ENCODE assay signal across 20 cellular contexts in genomic region chr4:177008836-177009501, GRCh38.
DNase-seq lines count a peak whose midpoint lies in the region; ATAC-seq and TF ChIP-seq lines count a peak whose summit lies in the region.
"Had no signal": no experiment of that assay in that cellular context is flagged by ENCODE, and none has a peak within 500 bp of the region (broad histone marks: within the 10 kb centered on the region; RNA-seq: fewer than 3 reads in every experiment).

No MANE protein-coding gene starts in this region.

- CTCF ChIA-PET in mammary epithelial cell (lab: Charles Lee; ENCODE audit: low non-redundant PET): no interaction called here

- 0% methylated on average over 4 of the region's 4 CpGs for WGBS in mammary epithelial cell (ENCODE audit: low coverage, missing lambda C conversion rate)

- peaks cover 2% of the 10 kb centered on the region for H3K36me3 ChIP-seq in mammary epithelial cell (ENCODE audit: insufficient read depth, low read length)
- H3K36me3 ChIP-seq in osteoblast (ENCODE audit: insufficient read depth, low read length): no peaks in the 10 kb centered on the region

- H3K4me3 ChIP-seq in mammary epithelial cell (replicated peaks in 1 of 3; ENCODE audit: insufficient read depth in 1 of 3, low read depth in 2 of 3, low read length in 3 of 3) (peak overlapping the region; percentile 45 to 98 (median 81)), osteoblast (ENCODE audit: insufficient read depth, low read length) (no peak overlapping the region)
- H3K4me3 ChIP-seq: A549 had no signal

- peaks cover 42% of the 10 kb centered on the region for H3K4me1 ChIP-seq in mammary epithelial cell (ENCODE audit: insufficient read depth, low read length)
- peaks cover 47% of the 10 kb centered on the region for H3K4me1 ChIP-seq in osteoblast (ENCODE audit: insufficient read depth, low read length)

- BruUV-seq in mammary epithelial cell (replicated peaks; lab: Mats Ljungman, UMichigan): no TSS peak

- peaks cover 10% of the 10 kb centered on the region for H3K9me3 ChIP-seq in mammary epithelial cell (replicated peaks; ENCODE audit: insufficient read depth, low read length)
- peaks cover 9% of the 10 kb centered on the region for H3K9me3 ChIP-seq in osteoblast (ENCODE audit: low read depth, low read length)
- H3K9me3 ChIP-seq: A549 had no signal

- H3K4me2 ChIP-seq in mammary epithelial cell (ENCODE audit: insufficient read depth, low read depth, low read length) (peak overlapping the region; percentile 83), osteoblast (ENCODE audit: insufficient read depth, low read length) (peak overlapping the region; percentile 52)

- in situ Hi-C loops in mammary epithelial cell (cut with MboI; ENCODE audit: low sequenced_read_pairs in 2 of 2): loop anchor here in 1 of 2 donors (25.0 kb wide), 1 partner anchor 222 kb away; the partner anchor contains the start of gene VEGFC

- intact Hi-C loops in mammary epithelial cell (cut with micrococcal nuclease): loop anchor here (1.0 to 5.0 kb wide), 6 partner anchors 20 to 817 kb away; no protein-coding TSS in a partner anchor

- peak; percentile 49 for DNase-seq in EL
- DNase-seq in RKO (ENCODE audit: low spot score): peak; percentile 55
- DNase-seq in mammary epithelial cell: no peak
- no peak for DNase-seq in osteoblast (ENCODE audit: insufficient read length, low spot score, missing footprints)
- DNase-seq in HuH-7 (ENCODE audit: low spot score): no peak
- no peak for DNase-seq in activated gamma-delta T cell (lab: John Stamatoyannopoulos, UW)
- DNase-seq: AML-193; Calu3; CD4-positive, CD25-positive, alpha-beta regulatory T cell; DMS79; GF-D8; GOT3; NCI-H1417; NCI-H1930; NCI-H2171 treated with DMSO at 0.1 percent for 48 hours; NCI-H774; SIG-M5 had no signal

- ATAC-seq in GM19463 (IDR thresholded peaks at IDR 0.05; ENCODE audit: unreplicated experiment) (no peak), GM18519 (IDR thresholded peaks at IDR 0.05; ENCODE audit: low FRiP score, unreplicated experiment) (no peak)
- ATAC-seq: A549 had no signal

- H2AFZ ChIP-seq in mammary epithelial cell (ENCODE audit: low read depth, low read length) (no peak overlapping the region), osteoblast (ENCODE audit: low read length) (no peak overlapping the region)

- peaks cover 49% of the 10 kb centered on the region for H3K79me2 ChIP-seq in mammary epithelial cell (ENCODE audit: insufficient read depth, low read length)
- no peaks in the 10 kb centered on the region for H3K79me2 ChIP-seq in osteoblast (ENCODE audit: insufficient read depth, low read length)

- peak; percentile 6 to 12 for TF ChIP-seq CTCF in mammary epithelial cell (conservative IDR thresholded peaks at IDR 0.05 in 1 of 2, IDR thresholded peaks at IDR 0.05 in 1 of 2; ENCODE audit: extremely low read depth in 1 of 2, insufficient read depth in 1 of 2, low read depth in 1 of 2, low read length in 2 of 2)
- no peak for TF ChIP-seq CTCF in osteoblast (IDR thresholded peaks at IDR 0.05; ENCODE audit: extremely low read depth, low read depth, low read length)

- H3K27me3 ChIP-seq in mammary epithelial cell (ENCODE audit: insufficient read depth, low read length) (no peaks in the 10 kb centered on the region), osteoblast (ENCODE audit: insufficient read depth, low read length) (no peaks in the 10 kb centered on the region)

- H3K27ac ChIP-seq in mammary epithelial cell (ENCODE audit: insufficient read depth, low read depth, low read length): peak overlapping the region; percentile 100
- H3K27ac ChIP-seq in osteoblast (ENCODE audit: low read depth, low read length): peak overlapping the region; percentile 73
- H3K27ac ChIP-seq: A549 had no signal

- dilution Hi-C loops in mammary epithelial cell (cut with HindIII; ENCODE audit: low sequenced_read_pairs): loop anchor here (25.0 kb wide), 1 partner anchor 222 kb away; the partner anchor contains the start of gene VEGFC

- peak overlapping the region; percentile 96 for H3K9ac ChIP-seq in mammary epithelial cell (ENCODE audit: insufficient read depth, low read length)

- H4K20me1 ChIP-seq in mammary epithelial cell (ENCODE audit: insufficient read depth, low read length) (no peaks in the 10 kb centered on the region), osteoblast (ENCODE audit: insufficient read depth, low read length) (no peaks in the 10 kb centered on the region)

Comparison
In these comparisons a context has a peak if more than half of its experiments do, and no peak if none do; other contexts are left out.
1. DNase-seq: peak in EL (single experiment) and RKO (single experiment); none in mammary epithelial cell (single experiment), osteoblast (single experiment), HuH-7 (single experiment) and activated gamma-delta T cell (single experiment).